Comparison of ENCODE assay signal across 19 cellular contexts in the genomic region with DNA sequence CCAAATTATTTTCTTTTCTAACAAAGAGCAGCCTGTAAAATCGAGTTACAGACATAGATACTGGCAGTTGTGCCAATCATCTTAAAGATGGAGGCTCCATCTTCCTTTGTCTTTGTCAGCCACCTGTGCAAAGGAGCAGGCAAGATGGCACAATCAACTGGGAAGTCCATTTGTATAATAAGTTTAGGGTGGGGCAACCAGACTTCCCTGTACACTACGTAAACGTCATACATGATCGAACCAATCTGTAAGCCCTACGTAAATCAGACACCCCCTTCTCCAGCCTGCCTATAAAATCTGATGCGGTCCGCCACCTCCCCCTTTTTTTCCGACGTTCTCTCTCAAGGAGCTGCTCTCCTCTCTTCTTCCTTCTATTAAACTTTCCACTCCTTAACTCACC. TPM values are rescaled to one million over a fixed set of nuclear protein-coding genes. Genes with fewer than 3 reads are reported as not detected.
A peak's percentile ranks its signal among the peaks of the same experiment; 100 is the strongest.
DNase-seq lines count a peak whose midpoint lies in the region; ATAC-seq, FAIRE-seq and TF ChIP-seq lines count a peak whose summit lies in the region.
"Had no signal": no experiment of that assay in that cellular context is flagged by ENCODE, and none has a peak within 500 bp of the region (broad histone marks: within the 10 kb centered on the region; RNA-seq: fewer than 3 reads in every experiment).

No MANE protein-coding gene starts in this region.

- H2AFZ ChIP-seq in H9 (ENCODE audit: low read length) = no peak overlapping the region
- H2AFZ ChIP-seq in K562 (ENCODE audit: low read depth, low read length) = peak overlapping the region; percentile 93
- H2AFZ ChIP-seq in trophoblast cell (ENCODE audit: insufficient read depth, low read length, poor library complexity) = no peak overlapping the region

- H3K4me1 ChIP-seq in H9 (ENCODE audit: insufficient read depth, low read length) (peaks cover 17% of the 10 kb centered on the region), K562 (replicated peaks in 1 of 2; ENCODE audit: control insufficient read depth in 2 of 2, insufficient read depth in 2 of 2, low read length in 2 of 2) (peaks cover 27 to 56% of the 10 kb centered on the region in 2 experiments), trophoblast cell (ENCODE audit: control insufficient read depth in 1 of 2, insufficient read depth in 2 of 2, low read length in 2 of 2) (peaks cover 20 to 24% of the 10 kb centered on the region in 2 experiments)

- H3K4me1 Mint-ChIP-seq in H9 (peaks cover 39 to 49% of the 10 kb centered on the region in 2 experiments), memory B cell (peaks cover 12% of the 10 kb centered on the region)

- DNase-seq in H9 (no peak), K562 (ENCODE audit: extremely low read depth in 1 of 4, low spot score in 3 of 4) (no peak), memory B cell (ENCODE audit: low spot score in 2 of 2) (no peak), trophoblast cell (no peak), RKO (ENCODE audit: low spot score) (no peak), activated gamma-delta T cell treated with Interleukin-2 at 50 U/mL for 16 hours (no peak)
- no peak for DNase-seq in activated T-cell treated with anti-CD3 and anti-CD28 coated beads, Interleukin-2, amount 50 U/mL, for 1 hour
- DNase-seq: ACHN, AML-193, COR-L47, DMS153, NCI-H187 treated with DMSO at 0.1 percent for 48 hours, NCI-H748 treated with DMSO at 0.1 percent for 48 hours, OCI-M1, RPMI8226, SIG-M5 had no signal

- H2BK12ac ChIP-seq in H9 (ENCODE audit: insufficient read length, low read depth, low read length) (no peak overlapping the region), trophoblast cell (ENCODE audit: low read length) (no peak overlapping the region)

- no peaks in the 10 kb centered on the region for H3K27me3 ChIP-seq in H9 (ENCODE audit: insufficient read depth, low read length)
- H3K27me3 ChIP-seq in K562 (ENCODE audit: control insufficient read depth in 2 of 2, insufficient read depth in 2 of 2, low read length in 2 of 2) = peaks cover 0 to 3% of the 10 kb centered on the region in 2 experiments; a peak in 1 of 5 replicates
- H3K27me3 ChIP-seq in trophoblast cell (ENCODE audit: insufficient read depth, low read length) = no peaks in the 10 kb centered on the region

- H3K23ac ChIP-seq in H9 (ENCODE audit: insufficient read length, low read depth, low read length) = no peak overlapping the region
- H3K23ac ChIP-seq in trophoblast cell (ENCODE audit: low read length) = no peak overlapping the region

- H3K14ac ChIP-seq in H9 (ENCODE audit: insufficient read depth, low read length) (no peak overlapping the region), trophoblast cell (ENCODE audit: low read length) (no peak overlapping the region)

- H3K4me3 Mint-ChIP-seq in H9 = no peak overlapping the region; a peak in 1 of 5 replicates
- H3K4me3 Mint-ChIP-seq in memory B cell = no peak overlapping the region
- H3K4me3 Mint-ChIP-seq: CD14-positive monocyte had no signal

- H3K27me3 Mint-ChIP-seq in H9 (ENCODE audit: low read depth) (no peaks in the 10 kb centered on the region; the same call in 1 of the 2 replicates), memory B cell (peaks cover 2% of the 10 kb centered on the region)

- ATAC-seq in K562 (no peak), memory B cell (ENCODE audit: low read depth) (peak; percentile 41)

- H3K9me3 Mint-ChIP-seq in H9 = no peaks in the 10 kb centered on the region
- peaks cover 3% of the 10 kb centered on the region for H3K9me3 Mint-ChIP-seq in memory B cell

- POLR2A ChIA-PET in K562 (lab: Yijun Ruan, JAX) = interaction anchor here (0.6 kb wide), 1 partner anchor 442 kb away, joined by 3 read pairs; no protein-coding TSS in a partner anchor

- CTCF ChIA-PET in K562 (lab: Yijun Ruan, JAX; ENCODE audit: low intra/inter-chr PET ratio) = no interaction called here

- H3K27ac Mint-ChIP-seq in H9 (no peak overlapping the region), memory B cell (no peak overlapping the region)

- FAIRE-seq in K562 (lab: Jason Lieb, UNC) = no peak
- FAIRE-seq: GM12892, H54 had no signal

- TF ChIP-seq RAD21 in K562 (CRISPR knock-in tag; conservative IDR thresholded peaks at IDR 0.05 in 1 of 2, IDR thresholded peaks at IDR 0.05 in 1 of 2) = no peak

- peak overlapping the region; percentile 84 for H2BK20ac ChIP-seq in H9 (ENCODE audit: low read depth, low read length, poor library complexity, severe bottlenecking)

- in situ Hi-C loops in K562 (cut with MboI) = no loop called here

- H4K20me1 ChIP-seq in H9 (ENCODE audit: control insufficient read depth, insufficient read depth, insufficient read length) = no peaks in the 10 kb centered on the region
- H4K20me1 ChIP-seq in K562 (replicated peaks; ENCODE audit: control insufficient read depth, insufficient read depth, low read length) = no peaks in the 10 kb centered on the region

- H2BK5ac ChIP-seq in H9 (ENCODE audit: insufficient read length, low read length) = no peak overlapping the region
- no peak overlapping the region for H2BK5ac ChIP-seq in trophoblast cell (ENCODE audit: low read depth, low read length, poor library complexity)

- H3K4me3 ChIP-seq in K562 (no peak overlapping the region), trophoblast cell (ENCODE audit: low read depth, low read length) (no peak overlapping the region)

- TF ChIP-seq POLR2A in K562 (conservative IDR thresholded peaks at IDR 0.05) = no peak

- H3K56ac ChIP-seq in H9 (ENCODE audit: insufficient read length, low read depth, low read length) = no peak overlapping the region

- no peak overlapping the region for H4K8ac ChIP-seq in H9 (replicated peaks; ENCODE audit: insufficient read length, low read depth, low read length)
- H4K8ac ChIP-seq in trophoblast cell (ENCODE audit: low read depth, low read length) = no peak overlapping the region

- intact Hi-C loops in K562 (cut with micrococcal nuclease) = no loop called here

- no peaks in the 10 kb centered on the region for H3K79me1 ChIP-seq in H9 (ENCODE audit: insufficient read depth, low read depth, low read length, poor library complexity, severe bottlenecking)
- peaks cover 21% of the 10 kb centered on the region for H3K79me1 ChIP-seq in trophoblast cell (ENCODE audit: low read length)

- no peaks in the 10 kb centered on the region for H3K36me3 ChIP-seq in K562 (ENCODE audit: control insufficient read depth, insufficient read depth, low read length)
- H3K36me3 ChIP-seq in trophoblast cell (ENCODE audit: control insufficient read depth in 1 of 2, insufficient read depth in 2 of 2, low read length in 2 of 2) = no peaks in the 10 kb centered on the region

- H3K4me2 ChIP-seq in H9 (ENCODE audit: insufficient read depth, insufficient read length, low read length) = no peak overlapping the region
- H3K4me2 ChIP-seq in K562 (ENCODE audit: insufficient read depth, low read length) = no peak overlapping the region
- H3K4me2 ChIP-seq in trophoblast cell (ENCODE audit: low read length) = no peak overlapping the region

- H3K27ac ChIP-seq in H9 (ENCODE audit: insufficient read length, low read depth, low read length) (no peak overlapping the region), K562 (ENCODE audit: extremely low read depth, low read depth, low read length) (no peak overlapping the region; the same call in 1 of the 3 replicates), trophoblast cell (ENCODE audit: low read depth, low read length) (no peak overlapping the region)

- TF ChIP-seq CTCF in H9 (conservative IDR thresholded peaks at IDR 0.05) (no peak), K562 (IDR thresholded peaks at IDR 0.05 in 2 of 3, conservative IDR thresholded peaks at IDR 0.05 in 1 of 3; ENCODE audit: insufficient read depth in 2 of 3, low read depth in 1 of 3, low read length in 3 of 3) (no peak)

- H2BK15ac ChIP-seq in H9 (ENCODE audit: low read depth, low read length) = no peak overlapping the region

- H4K12ac ChIP-seq in trophoblast cell (ENCODE audit: low read depth, low read length) = no peak overlapping the region

- no peak overlapping the region for H3K4ac ChIP-seq in H9 (ENCODE audit: low read depth, low read length)
- H3K4ac ChIP-seq in trophoblast cell (ENCODE audit: low read depth, low read length) = no peak overlapping the region

- no peaks in the 10 kb centered on the region for H3K23me2 ChIP-seq in H9 (ENCODE audit: insufficient read length, low read depth, low read length, poor library complexity, severe bottlenecking)

- H3K79me2 ChIP-seq in H9 (ENCODE audit: insufficient read depth, low read length) (no peaks in the 10 kb centered on the region), K562 (ENCODE audit: control insufficient read depth, insufficient read depth, low read length) (no peaks in the 10 kb centered on the region), trophoblast cell (ENCODE audit: control insufficient read depth, insufficient read depth, low read length, poor library complexity) (peaks cover 5% of the 10 kb centered on the region)

- H3K9me3 ChIP-seq in H9 (ENCODE audit: control insufficient read depth, low read depth, low read length) (no peaks in the 10 kb centered on the region), K562 (replicated peaks; ENCODE audit: control insufficient read depth, insufficient read depth, low read depth, low read length) (peaks cover 4% of the 10 kb centered on the region; the same call in 1 of the 2 replicates), trophoblast cell (ENCODE audit: insufficient read depth, low read depth, low read length) (peaks cover 3% of the 10 kb centered on the region)

- H4K91ac ChIP-seq in H9 (ENCODE audit: insufficient read length, low read depth, low read length) (no peak overlapping the region), trophoblast cell (ENCODE audit: low read depth, low read length) (peak overlapping the region; percentile 17)

- H3K9ac ChIP-seq in H9 (ENCODE audit: extremely low read depth, insufficient read length, low read length) (no peak overlapping the region), K562 (ENCODE audit: insufficient read depth in 1 of 2, low read depth in 2 of 2, low read length in 2 of 2) (no peak overlapping the region), trophoblast cell (ENCODE audit: low read length) (no peak overlapping the region)

- H3K18ac ChIP-seq in H9 (ENCODE audit: insufficient read length, low read depth, low read length) (no peak overlapping the region), trophoblast cell (ENCODE audit: low read length) (no peak overlapping the region)

- TF ChIP-seq EP300 in K562 (IDR thresholded peaks at IDR 0.05; ENCODE audit: low read length) = no peak

- H3K36me3 Mint-ChIP-seq in H9 (ENCODE audit: insufficient read depth in 1 of 3, low read depth in 3 of 3) (no peaks in the 10 kb centered on the region; a peak in 1 of 7 replicates), memory B cell (peaks cover 8% of the 10 kb centered on the region)

- WGBS in H9 (ENCODE audit: extremely low coverage, insufficient read length, low lambda C conversion rate) = no CpG with 5 or more reads among the region's 9 CpGs
- 70% methylated on average over 9 of the region's 9 CpGs for WGBS in K562 (ENCODE audit: insufficient coverage, low coverage, missing lambda C conversion rate)
- no CpG with 5 or more reads among the region's 9 CpGs for WGBS in trophoblast cell (ENCODE audit: extremely low coverage, insufficient coverage, insufficient read length)

- H4K5ac ChIP-seq in H9 (ENCODE audit: insufficient read length, low read depth, low read length) = no peak overlapping the region

- no peaks in the 10 kb centered on the region for H3K9me1 ChIP-seq in K562 (ENCODE audit: control insufficient read depth, insufficient read depth, low read length)

- H3T11ph ChIP-seq in H9 (ENCODE audit: low read length) = no peak overlapping the region

- H2AK5ac ChIP-seq in H9 (ENCODE audit: insufficient read length, low read length) = no peak overlapping the region
- H2AK5ac ChIP-seq in trophoblast cell (ENCODE audit: low read length) = no peak overlapping the region

- no TSS peak for BruUV-seq in K562 (replicated peaks; lab: Mats Ljungman, UMichigan)

- H2BK120ac ChIP-seq in H9 (ENCODE audit: low read depth, low read length, poor library complexity, severe bottlenecking) (no peak overlapping the region), trophoblast cell (ENCODE audit: insufficient read depth, low read length, poor library complexity) (peak overlapping the region; percentile 18)

RNA-seq across cellular contexts. Expression of a gene that starts 31.4 kb away (rescaled TPM):
- total RNA-seq in H9 (2021) (17.9 and 21.5 TPM in 2 replicates), K562 (2014; rRNA removed) (6.1 and 7.8 TPM in 2 replicates), K562 (2014; rRNA removed; fragmentation: Illumina TruSeq; extraction: Trizol) (5.2 and 5.6 TPM in 2 replicates), K562 (2015; rRNA removed; fragmentation: Illumina TruSeq; extraction: Trizol) (6.5 and 6.6 TPM in 2 replicates), K562 (2021) (9.8 and 10.0 TPM in 2 replicates)
- total RNA-seq in K562 (2011; cell fraction: chromatin; rRNA removed; ENCODE audit: low replicate concordance) = 28.0 and 31.3 TPM in 2 replicates
- 15.3 and 17.1 TPM in 2 replicates for total RNA-seq in K562 (2011; cell fraction: nucleolus; rRNA removed)
- total RNA-seq in K562 (2011; cell fraction: nucleoplasm; rRNA removed) = 20.8 and 27.1 TPM in 2 replicates
- polyA plus RNA-seq in K562 (2011; rRNA removed) (13.2 and 14.5 TPM in 2 replicates), K562 (2014; fragmentation: Illumina TruSeq; extraction: Trizol) (8.7 and 8.8 TPM in 2 replicates), K562 (2014; fragmentation: Nextera tagmentation; extraction: Ambion mirVana) (1 to 10 TPM; 1.4 to 1.8 TPM), K562 (2014; rRNA removed) (6.2 and 6.3 TPM in 2 replicates)
- polyA plus RNA-seq in K562 (2011; cell fraction: cytosol; rRNA removed) = 10.5 and 17.4 TPM in 2 replicates
- 10.3 and 11.5 TPM in 2 replicates for polyA plus RNA-seq in K562 (2011; cell fraction: nucleus; rRNA removed)
- polyA plus RNA-seq in K562 (2012) = 7.7 and 9.3 TPM in 2 replicates
- polyA minus RNA-seq in K562 (2011; rRNA and poly(A)+ RNA removed) = 14.5 and 17.2 TPM in 2 replicates
- polyA minus RNA-seq in K562 (2011; cell fraction: cytosol; rRNA and poly(A)+ RNA removed) = 9.0 and 11.2 TPM in 2 replicates
- polyA minus RNA-seq in K562 (2011; cell fraction: nucleus; rRNA and poly(A)+ RNA removed) = 7.8 and 14.0 TPM in 2 replicates
- polyA plus RNA-seq in trophoblast cell (2013) = 16.0 and 16.7 TPM in 2 replicates
